ENCODE assay signal across 34 cellular contexts in the genomic region with DNA sequence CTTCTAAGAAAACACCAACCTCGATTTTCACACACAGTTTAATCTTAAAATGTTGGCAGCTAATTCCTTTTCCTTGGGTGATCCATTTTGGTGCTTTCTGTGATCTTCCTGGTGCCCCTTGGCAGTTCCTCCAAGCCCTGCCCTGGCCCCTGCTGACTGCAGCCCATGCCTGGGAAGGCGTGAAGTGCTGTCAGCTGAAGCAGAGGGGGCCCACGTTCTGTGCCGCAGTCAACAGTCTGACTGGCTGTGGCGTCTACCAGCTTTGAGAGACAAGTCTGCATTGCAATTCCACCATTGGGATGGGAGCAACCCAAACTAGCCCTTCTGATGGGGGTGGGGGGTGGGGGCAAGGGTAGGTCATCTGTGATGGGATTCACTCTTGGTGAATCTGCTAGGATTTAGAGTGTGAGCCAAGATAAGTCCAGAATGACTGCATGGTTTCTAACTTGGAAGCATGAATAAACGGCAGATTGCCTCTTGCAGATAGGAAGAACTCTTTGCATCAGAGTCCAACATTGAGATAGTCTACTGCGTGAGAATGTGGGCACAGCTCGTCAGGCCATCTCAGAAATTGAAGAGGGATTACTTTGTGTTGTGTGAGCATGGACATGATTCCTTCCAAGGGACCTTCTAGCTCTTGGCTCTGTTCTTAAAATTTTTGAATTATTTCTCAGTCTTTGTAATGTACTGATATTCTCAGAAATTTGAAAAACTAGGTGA.
"Had no signal": no experiment of that assay in that cellular context is flagged by ENCODE, and none has a peak within 500 bp of the region (broad histone marks: within the 10 kb centered on the region; RNA-seq: fewer than 3 reads in every experiment).

No MANE protein-coding gene starts in this region.

- H3K27me3 Mint-ChIP-seq: activated CD4-positive, alpha-beta T cell treated with anti-CD3 and anti-CD28 coated beads for 36 hours; activated CD8-positive, alpha-beta T cell treated with anti-CD3 and anti-CD28 coated beads for 36 hours; activated naive CD8-positive, alpha-beta T cell; activated naive CD8-positive, alpha-beta T cell treated with anti-CD3 and anti-CD28 coated beads, Interleukin-2, amount 50 U/mL, for 24 hours; activated T-helper 17 cell treated with anti-CD3 and anti-CD28 coated beads, Interleukin-2, amount 50 U/mL, for 72 hours; brain had no signal

- H3K9me3 Mint-ChIP-seq: activated CD8-positive, alpha-beta T cell treated with anti-CD3 and anti-CD28 coated beads for 36 hours; activated naive CD8-positive, alpha-beta T cell treated with anti-CD3 and anti-CD28 coated beads, Interleukin-2, amount 50 U/mL, for 24 hours; activated T-cell treated with anti-CD3 and anti-CD28 coated beads, Interleukin-2, amount 50 U/mL, for 72 hours; activated T-helper 17 cell treated with anti-CD3 and anti-CD28 coated beads, Interleukin-2, amount 50 U/mL, for 72 hours; brain; T-helper 1 cell treated with Interleukin-12 subunit alpha and Interleukin-12 subunit beta and Interleukin-4 antibody, amounts not matched to agents 30 μg/mL and 1 μg/mL, for 36 hours; T-helper 2 cell treated with Interferon-gamma antibody and Interleukin-4, amounts not matched to agents 5 μg/mL and 100 μg/mL, for 36 hours; WTC11 had no signal

- H3K4me2 ChIP-seq: SK-N-SH had no signal

- H3K27ac ChIP-seq: SJSA1 had no signal

- H3K9me3 ChIP-seq: Peyer's patch, SJSA1, SK-N-SH had no signal

- H3K27ac Mint-ChIP-seq: activated CD4-positive, alpha-beta T cell treated with anti-CD3 and anti-CD28 coated beads for 36 hours; activated CD8-positive, alpha-beta T cell treated with anti-CD3 and anti-CD28 coated beads for 36 hours; activated naive CD8-positive, alpha-beta T cell; activated naive CD8-positive, alpha-beta T cell treated with anti-CD3 and anti-CD28 coated beads, Interleukin-2, amount 50 U/mL, for 24 hours; activated T-cell treated with anti-CD3 and anti-CD28 coated beads, Interleukin-2, amount 50 U/mL, for 72 hours; activated T-helper 17 cell treated with anti-CD3 and anti-CD28 coated beads, Interleukin-2, amount 50 U/mL, for 72 hours; brain; T-helper 1 cell treated with Interleukin-12 subunit alpha and Interleukin-12 subunit beta and Interleukin-4 antibody, amounts not matched to agents 30 μg/mL and 1 μg/mL, for 36 hours; T-helper 2 cell treated with Interferon-gamma antibody and Interleukin-4, amounts not matched to agents 5 μg/mL and 100 μg/mL, for 36 hours; WTC11 had no signal

- H3K4me3 ChIP-seq: Peyer's patch, SJSA1 had no signal

- H3K4me3 Mint-ChIP-seq: activated CD4-positive, alpha-beta T cell treated with anti-CD3 and anti-CD28 coated beads for 36 hours; activated CD8-positive, alpha-beta T cell treated with anti-CD3 and anti-CD28 coated beads for 36 hours; activated naive CD8-positive, alpha-beta T cell; activated naive CD8-positive, alpha-beta T cell treated with anti-CD3 and anti-CD28 coated beads, Interleukin-2, amount 50 U/mL, for 24 hours; activated T-cell treated with anti-CD3 and anti-CD28 coated beads, Interleukin-2, amount 50 U/mL, for 72 hours; activated T-helper 17 cell treated with anti-CD3 and anti-CD28 coated beads, Interleukin-2, amount 50 U/mL, for 72 hours; brain; T-helper 1 cell treated with Interleukin-12 subunit alpha and Interleukin-12 subunit beta and Interleukin-4 antibody, amounts not matched to agents 30 μg/mL and 1 μg/mL, for 36 hours; T-helper 2 cell treated with Interferon-gamma antibody and Interleukin-4, amounts not matched to agents 5 μg/mL and 100 μg/mL, for 36 hours; WTC11 had no signal

- FAIRE-seq: bronchial epithelial cell, TTC549 had no signal

- H3K4me1 ChIP-seq: Peyer's patch, SJSA1 had no signal

- H3K4me1 Mint-ChIP-seq: activated T-helper 17 cell treated with anti-CD3 and anti-CD28 coated beads, Interleukin-2, amount 50 U/mL, for 72 hours had no signal

- H3K27me3 ChIP-seq: Peyer's patch, SJSA1 had no signal

- H3K9ac ChIP-seq: SK-N-SH had no signal

- ATAC-seq: activated CD4-positive, alpha-beta T cell treated with anti-CD3 and anti-CD28 coated beads for 36 hours; activated CD4-positive, CD25-positive, alpha-beta regulatory T cell treated with anti-CD3 and anti-CD28 coated beads, Interleukin-2, amount 50 U/mL, for 24 hours; activated CD8-positive, alpha-beta T cell treated with anti-CD3 and anti-CD28 coated beads for 36 hours; activated naive CD8-positive, alpha-beta T cell treated with anti-CD3 and anti-CD28 coated beads, Interleukin-2, amount 50 U/mL, for 24 hours; activated T-cell treated with anti-CD3 and anti-CD28 coated beads, Interleukin-2, amount 50 U/mL, for 72 hours; activated T-helper 17 cell treated with anti-CD3 and anti-CD28 coated beads, Interleukin-2, amount 50 U/mL, for 72 hours; PC-3; WTC11 had no signal

- DNase-seq: activated CD4-positive, alpha-beta T cell treated with anti-CD3 and anti-CD28 coated beads for 36 hours; activated CD8-positive, alpha-beta T cell treated with anti-CD3 and anti-CD28 coated beads for 36 hours; activated effector memory CD4-positive, alpha-beta T cell treated with anti-CD3 and anti-CD28 coated beads, Interleukin-2, amount 50 U/mL, for 16 hours; activated naive CD4-positive, alpha-beta T cell treated with Interleukin-2 at 50 U/mL for 16 hours; activated naive CD8-positive, alpha-beta T cell treated with anti-CD3 and anti-CD28 coated beads, Interleukin-2, amount 50 U/mL, for 24 hours; activated T-cell treated with anti-CD3 and anti-CD28 coated beads, Interleukin-2, amount 50 U/mL, for 1 hour; activated T-cell treated with anti-CD3 and anti-CD28 coated beads, Interleukin-2, amount 50 U/mL, for 72 hours; anterior cingulate cortex; Karpas-422; KBM-7; NCI-H1105; NCI-H1417 treated with DMSO at 0.1 percent for 48 hours; NCI-H187 treated with DMSO at 0.1 percent for 48 hours; NCI-H2081; NCI-H2171 treated with DMSO at 0.1 percent for 48 hours; NCI-H2227 treated with DMSO at 0.1 percent for 48 hours; NCI-H446; NCI-H510A treated with DMSO at 0.1 percent for 48 hours; NCI-H526 treated with DMSO at 0.1 percent for 48 hours; NCI-H82; PC-3; RPMI8226; SK-N-SH had no signal
